In genomic region chr20:62913043-62913630, GRCh38 we compare ENCODE assay signal across 32 cellular contexts. TPM values are rescaled to one million over a fixed set of nuclear protein-coding genes. Genes with fewer than 3 reads are reported as not detected.
DNase-seq lines count a peak whose midpoint lies in the region; ATAC-seq, FAIRE-seq and TF ChIP-seq lines count a peak whose summit lies in the region.
"Had no signal": no experiment of that assay in that cellular context is flagged by ENCODE, and none has a peak within 500 bp of the region (broad histone marks: within the 10 kb centered on the region; RNA-seq: fewer than 3 reads in every experiment).

No MANE protein-coding gene starts in this region.

- peaks cover 5% of the 10 kb centered on the region for H3K9me3 Mint-ChIP-seq in glutamatergic neuron (ENCODE audit: unreplicated experiment)
- H3K9me3 Mint-ChIP-seq in progenitor cell of endocrine pancreas (ENCODE audit: low read depth), result no peaks in the 10 kb centered on the region
- H3K9me3 Mint-ChIP-seq: activated CD4-positive, alpha-beta T cell treated with anti-CD3 and anti-CD28 coated beads, Interleukin-2, amount 10 ng/mL, durations not matched to agents 24 days and 14 days; brain; IgD-negative memory B cell had no signal

- peaks cover 47% of the 10 kb centered on the region for H3K4me1 Mint-ChIP-seq in T-helper 17 cell
- peaks cover 55% of the 10 kb centered on the region for H3K4me1 Mint-ChIP-seq in glutamatergic neuron (ENCODE audit: low read depth, unreplicated experiment)
- H3K4me1 Mint-ChIP-seq in progenitor cell of endocrine pancreas (ENCODE audit: low read depth), result peaks cover 29% of the 10 kb centered on the region

- peaks cover 5% of the 10 kb centered on the region for H3K36me3 Mint-ChIP-seq in T-helper 17 cell (ENCODE audit: low read depth)
- no peaks in the 10 kb centered on the region for H3K36me3 Mint-ChIP-seq in glutamatergic neuron (ENCODE audit: unreplicated experiment)
- peaks cover 16% of the 10 kb centered on the region for H3K36me3 Mint-ChIP-seq in progenitor cell of endocrine pancreas (ENCODE audit: insufficient read depth)
- H3K36me3 Mint-ChIP-seq: IgD-negative memory B cell had no signal

- peak overlapping the region; percentile 68 for H3K27ac Mint-ChIP-seq in T-helper 17 cell
- H3K27ac Mint-ChIP-seq in glutamatergic neuron (ENCODE audit: unreplicated experiment), result peak overlapping the region; percentile 82
- H3K27ac Mint-ChIP-seq in progenitor cell of endocrine pancreas, result peak overlapping the region; percentile 79
- H3K27ac Mint-ChIP-seq: activated CD4-positive, alpha-beta T cell treated with anti-CD3 and anti-CD28 coated beads, Interleukin-2, amount 10 ng/mL, durations not matched to agents 24 days and 14 days; B cell; IgD-negative memory B cell had no signal

- TF ChIP-seq EP300 in HepG2 (IDR thresholded peaks at IDR 0.05; ENCODE audit: low read depth in 2 of 2, low read length in 2 of 2), result peak in 1 of 2 experiments; percentile 67; a peak in 2 of 4 replicates
- TF ChIP-seq EP300 in HepG2 (CRISPR knock-in tag; IDR thresholded peaks at IDR 0.05; ENCODE audit: borderline replicate concordance), result 0 out of 2 replicates have a peak, but pooled peaks have one; percentile 63

- no peak overlapping the region for H2AFZ ChIP-seq in HepG2 (ENCODE audit: low read length)

- H4K20me1 ChIP-seq in HepG2 (ENCODE audit: insufficient read depth, low read length), result peaks cover 82% of the 10 kb centered on the region

- 0 out of 2 replicates have a peak, but pooled peaks have one; percentile 6 for TF ChIP-seq CTCF in HepG2 (CRISPR knock-in tag; IDR thresholded peaks at IDR 0.05)
- TF ChIP-seq CTCF in right lobe of liver (IDR thresholded peaks at IDR 0.05), result no peak
- no peak for TF ChIP-seq CTCF in glutamatergic neuron (IDR thresholded peaks at IDR 0.05; ENCODE audit: partially characterized antibody, unreplicated experiment)
- TF ChIP-seq CTCF in progenitor cell of endocrine pancreas (IDR thresholded peaks at IDR 0.05; ENCODE audit: unreplicated experiment), result no peak
- TF ChIP-seq CTCF in heart left ventricle (IDR thresholded peaks at IDR 0.05), result no peak

- H3K36me3 ChIP-seq in HepG2 (replicated peaks in 1 of 2; ENCODE audit: control insufficient read depth in 1 of 2, insufficient read depth in 2 of 2, low read length in 2 of 2), result peaks cover 51 to 55% of the 10 kb centered on the region in 2 experiments
- peaks cover 6 to 51% (median 30%) of the 10 kb centered on the region in 4 donors for H3K36me3 ChIP-seq in right lobe of liver
- H3K36me3 ChIP-seq in heart left ventricle, result peaks cover 5 to 59% (median 55%) of the 10 kb centered on the region in 9 donors

- 66% methylated on average over 7 of the region's 7 CpGs for WGBS in HepG2 (ENCODE audit: low lambda C conversion rate)
- 55% methylated on average over 7 of the region's 7 CpGs for whole genome bisulfite sequencing in right lobe of liver (ENCODE audit: insufficient coverage, low coverage, low lambda C conversion rate, missing lambda C conversion rate)
- 56 to 64% (median 60%) methylated on average over 7 of the region's 7 CpGs for WGBS in heart left ventricle, 4 donors

- FAIRE-seq in HepG2 (lab: Jason Lieb, UNC), result no peak
- FAIRE-seq: GM12878 had no signal

- H3K4me3 ChIP-seq in HepG2 (replicated peaks in 1 of 3; ENCODE audit: insufficient read depth in 1 of 3, low read depth in 2 of 3, low read length in 3 of 3), result no peak overlapping the region
- no peak overlapping the region for H3K4me3 ChIP-seq in right lobe of liver
- no peak overlapping the region for H3K4me3 ChIP-seq in heart left ventricle
- H3K4me3 ChIP-seq: adrenal gland, gastroesophageal sphincter, GM12878, HAP-1, lung, Peyer's patch, stomach, thyroid gland had no signal

- peak overlapping the region; percentile 29 for H3K4me2 ChIP-seq in HepG2 (ENCODE audit: low read depth, low read length)

- intact Hi-C loops in HepG2 (cut with micrococcal nuclease; ENCODE audit: unreplicated experiment) (no loop called here), right lobe of liver (cut with DNase I) (no loop called here), heart left ventricle (cut with DNase I) (no loop called here)

- no peak overlapping the region for H3K9ac ChIP-seq in HepG2 (ENCODE audit: insufficient read depth, low read depth, low read length)

- H3K27me3 ChIP-seq in HepG2 (ENCODE audit: control insufficient read depth in 1 of 2, insufficient read depth in 2 of 2, low read length in 2 of 2), result no peaks in the 10 kb centered on the region
- no peaks in the 10 kb centered on the region for H3K27me3 ChIP-seq in right lobe of liver
- H3K27me3 ChIP-seq in heart left ventricle, result no peaks in the 10 kb centered on the region
- H3K27me3 ChIP-seq: adrenal gland, dorsolateral prefrontal cortex, gastroesophageal sphincter, Peyer's patch, stomach, thyroid gland had no signal

- CTCF ChIA-PET in HepG2 (lab: Yijun Ruan, JAX; ENCODE audit: low intra/inter-chr PET ratio, low total read pairs), result no interaction called here

- ATAC-seq in HepG2 (no peak), right lobe of liver (no peak), T-helper 17 cell (no peak), GM18502 (IDR thresholded peaks at IDR 0.05; ENCODE audit: poor library complexity, unreplicated experiment) (no peak), GM21390 (IDR thresholded peaks at IDR 0.05; ENCODE audit: unreplicated experiment) (no peak), heart left ventricle (no peak)
- ATAC-seq: gastroesophageal sphincter, GM12878, right cardiac atrium had no signal

- POLR2A ChIA-PET in HepG2 (lab: Yijun Ruan, JAX), result interaction anchor here (0.6 to 6.3 kb wide), 5 partner anchors 11 to 58 kb away, joined by 3 to 54 read pairs (median 14); partner anchors contain the start of genes GID8 and SLC17A9

- no peak for DNase-seq in HepG2 (ENCODE audit: low spot score)
- DNase-seq in right lobe of liver, result no peak
- DNase-seq in T-helper 17 cell, result no peak
- no peak for DNase-seq in glutamatergic neuron
- DNase-seq in progenitor cell of endocrine pancreas (ENCODE audit: low spot score, unreplicated experiment), result no peak
- DNase-seq in heart left ventricle, result no peak
- DNase-seq: activated CD4-positive, alpha-beta T cell treated with anti-CD3 and anti-CD28 coated beads, Interleukin-2, amount 10 ng/mL, durations not matched to agents 24 days and 14 days; activated naive CD4-positive, alpha-beta T cell treated with Interleukin-2 at 50 U/mL for 16 hours; adrenal gland; cerebellar nuclear complex; dorsolateral prefrontal cortex; hippocampal formation; NCI-H146; NCI-H345; NCI-H69; right cardiac atrium; stimulated activated CD4-positive, alpha-beta T cell treated with anti-CD3 and anti-CD28 coated beads, Interleukin-1b, Interleukin-23, amount 100 ng/mL, for 48 hours; stomach; SW 1271; T1000; thyroid gland; WERI-Rb-1 had no signal

- H3K79me2 ChIP-seq in HepG2 (ENCODE audit: insufficient read depth, low read length), result peaks cover 100% of the 10 kb centered on the region

- H3K27me3 Mint-ChIP-seq in T-helper 17 cell (no peaks in the 10 kb centered on the region), glutamatergic neuron (ENCODE audit: unreplicated experiment) (peaks cover 6% of the 10 kb centered on the region), progenitor cell of endocrine pancreas (no peaks in the 10 kb centered on the region)
- H3K27me3 Mint-ChIP-seq: activated CD4-positive, alpha-beta T cell treated with anti-CD3 and anti-CD28 coated beads, Interleukin-2, amount 10 ng/mL, durations not matched to agents 24 days and 14 days; B cell; brain; IgD-negative memory B cell had no signal

- H3K4me3 Mint-ChIP-seq in T-helper 17 cell (no peak overlapping the region), glutamatergic neuron (ENCODE audit: unreplicated experiment) (peak overlapping the region; percentile 64), progenitor cell of endocrine pancreas (ENCODE audit: low read depth) (no peak overlapping the region)
- H3K4me3 Mint-ChIP-seq: activated CD4-positive, alpha-beta T cell treated with anti-CD3 and anti-CD28 coated beads, Interleukin-2, amount 10 ng/mL, durations not matched to agents 24 days and 14 days; B cell; IgD-negative memory B cell had no signal

- BruUV-seq in HepG2 (replicated peaks; lab: Mats Ljungman, UMichigan), result no TSS peak

- no peaks in the 10 kb centered on the region for H3K9me3 ChIP-seq in HepG2 (ENCODE audit: low read length)
- H3K9me3 ChIP-seq in right lobe of liver, result no peaks in the 10 kb centered on the region
- H3K9me3 ChIP-seq in T-helper 17 cell (ENCODE audit: control insufficient read depth, low read length, poor library complexity, severe bottlenecking), result no peaks in the 10 kb centered on the region
- no peaks in the 10 kb centered on the region for H3K9me3 ChIP-seq in heart left ventricle
- H3K9me3 ChIP-seq: adrenal gland, gastroesophageal sphincter, HAP-1, Peyer's patch, stomach, thyroid gland had no signal

- TF ChIP-seq POLR2A in HepG2 (IDR thresholded peaks at IDR 0.05; ENCODE audit: insufficient read depth in 1 of 2, low read depth in 2 of 2, low read length in 2 of 2) (no peak), right lobe of liver (IDR thresholded peaks at IDR 0.05) (no peak), heart left ventricle (IDR thresholded peaks at IDR 0.05) (no peak)

- TF ChIP-seq RAD21 in HepG2 (CRISPR knock-in tag; IDR thresholded peaks at IDR 0.05), result no peak

- in situ Hi-C loops in HepG2 (cut with HindIII; ENCODE audit: extremely low pct_ligation_motif_present, low pct_unique_long_range_greater_than_20kb), result no loop called here

- peaks cover 56% of the 10 kb centered on the region for H3K4me1 ChIP-seq in HepG2 (ENCODE audit: insufficient read depth, low read length)
- peaks cover 0 to 44% (median 18%) of the 10 kb centered on the region in 4 donors for H3K4me1 ChIP-seq in right lobe of liver
- H3K4me1 ChIP-seq in heart left ventricle, result peaks cover 5 to 68% (median 49%) of the 10 kb centered on the region in 12 donors

- peak overlapping the region; percentile 93 for H3K27ac ChIP-seq in HepG2 (ENCODE audit: extremely low read length, insufficient read depth, low read length)
- H3K27ac ChIP-seq in right lobe of liver, result no peak overlapping the region
- no peak overlapping the region for H3K27ac ChIP-seq in heart left ventricle
- H3K27ac ChIP-seq: adrenal gland, gastroesophageal sphincter, Peyer's patch, stomach, thyroid gland, WERI-Rb-1 had no signal

RNA-seq across cellular contexts. Expression of gene DIDO1, which starts 13.2 kb away (rescaled TPM):
- total RNA-seq in HepG2 (2016; rRNA removed; fragmentation: Illumina TruSeq; extraction: Trizol) (75.1 and 77.0 TPM in 2 replicates), right lobe of liver (10 to 100 TPM; 18.3 to 28.1 (median 21.1) TPM), T-helper 17 cell (10 to 100 TPM; 58.3 to 65.7 TPM), glutamatergic neuron (ENCODE audit: unreplicated experiment) (77.8 TPM), progenitor cell of endocrine pancreas (68.2 and 71.2 TPM in 2 replicates), heart left ventricle (10 to 100 TPM; 27.5 to 46.2 (median 38.9) TPM)
- 14.5 and 17.3 TPM in 2 replicates for total RNA-seq in HepG2 (2016; cell fraction: cytosol; rRNA removed; fragmentation: Illumina TruSeq; extraction: Trizol; ENCODE audit: low read depth)
- total RNA-seq in HepG2 (2016; cell fraction: insoluble cytoplasmic fraction; rRNA removed; fragmentation: Illumina TruSeq; extraction: Trizol), result 71.7 and 75.6 TPM in 2 replicates
- total RNA-seq in HepG2 (2016; cell fraction: membrane; rRNA removed; fragmentation: Illumina TruSeq; extraction: Trizol), result 32.1 and 34.1 TPM in 2 replicates
- total RNA-seq in HepG2 (2016; cell fraction: nucleus; rRNA removed; fragmentation: Illumina TruSeq; extraction: Trizol), result 86.6 and 98.5 TPM in 2 replicates
- polyA plus RNA-seq in HepG2 (2011; rRNA removed) (72.6 and 75.0 TPM in 2 replicates), heart left ventricle (10 to 100 TPM; 16.5 to 20.1 TPM)
- 53.2 and 57.1 TPM in 2 replicates for polyA plus RNA-seq in HepG2 (2011; cell fraction: cytosol; rRNA removed)
- 292 and 297 TPM in 2 replicates for polyA plus RNA-seq in HepG2 (2011; cell fraction: nucleus; rRNA removed)
- polyA plus RNA-seq in HepG2 (2012), result 67.9 and 74.0 TPM in 2 replicates
- polyA plus RNA-seq in HepG2 (2016; cell fraction: cytosol; fragmentation: Illumina TruSeq; extraction: Trizol; ENCODE audit: low read depth), result 3.0 TPM in 2 replicates
- 61.5 and 65.9 TPM in 2 replicates for polyA plus RNA-seq in HepG2 (2016; cell fraction: insoluble cytoplasmic fraction; fragmentation: Illumina TruSeq; extraction: Trizol; ENCODE audit: low read depth)
- polyA plus RNA-seq in HepG2 (2016; cell fraction: membrane; fragmentation: Illumina TruSeq; extraction: Trizol; ENCODE audit: low read depth), result 10.9 and 11.6 TPM in 2 replicates
- 130 and 135 TPM in 2 replicates for polyA plus RNA-seq in HepG2 (2016; cell fraction: nucleus; fragmentation: Illumina TruSeq; extraction: Trizol; ENCODE audit: insufficient read depth, low read depth)
- polyA minus RNA-seq in HepG2 (2011; rRNA and poly(A)+ RNA removed; ENCODE audit: low replicate concordance), result 33.0 and 89.8 TPM in 2 replicates
- polyA minus RNA-seq in HepG2 (2011; cell fraction: cytosol; rRNA and poly(A)+ RNA removed), result 30.7 and 35.0 TPM in 2 replicates
- 139 and 144 TPM in 2 replicates for polyA minus RNA-seq in HepG2 (2011; cell fraction: nucleus; rRNA and poly(A)+ RNA removed)

RNA-seq across cellular contexts. Expression of gene GID8, which starts 24.8 kb away (rescaled TPM):
- 59.8 and 74.4 TPM in 2 replicates for total RNA-seq in HepG2 (2016; rRNA removed; fragmentation: Illumina TruSeq; extraction: Trizol)
- 17.8 and 18.7 TPM in 2 replicates for total RNA-seq in HepG2 (2016; cell fraction: cytosol; rRNA removed; fragmentation: Illumina TruSeq; extraction: Trizol; ENCODE audit: low read depth)
- total RNA-seq in HepG2 (2016; cell fraction: insoluble cytoplasmic fraction; rRNA removed; fragmentation: Illumina TruSeq; extraction: Trizol), result 60.3 and 68.0 TPM in 2 replicates
- 45.9 and 46.6 TPM in 2 replicates for total RNA-seq in HepG2 (2016; cell fraction: membrane; rRNA removed; fragmentation: Illumina TruSeq; extraction: Trizol)
- total RNA-seq in HepG2 (2016; cell fraction: nucleus; rRNA removed; fragmentation: Illumina TruSeq; extraction: Trizol), result 35.6 and 42.8 TPM in 2 replicates
- polyA plus RNA-seq in HepG2 (2011; rRNA removed), result 39.0 and 39.6 TPM in 2 replicates
- polyA plus RNA-seq in HepG2 (2011; cell fraction: cytosol; rRNA removed), result 39.6 and 40.7 TPM in 2 replicates
- 23.9 and 26.9 TPM in 2 replicates for polyA plus RNA-seq in HepG2 (2011; cell fraction: nucleus; rRNA removed)
- 36.8 and 46.0 TPM in 2 replicates for polyA plus RNA-seq in HepG2 (2012)
- polyA plus RNA-seq in HepG2 (2016; cell fraction: cytosol; fragmentation: Illumina TruSeq; extraction: Trizol; ENCODE audit: low read depth), result 14.5 and 16.6 TPM in 2 replicates
- 66.0 and 70.4 TPM in 2 replicates for polyA plus RNA-seq in HepG2 (2016; cell fraction: insoluble cytoplasmic fraction; fragmentation: Illumina TruSeq; extraction: Trizol; ENCODE audit: low read depth)
- polyA plus RNA-seq in HepG2 (2016; cell fraction: membrane; fragmentation: Illumina TruSeq; extraction: Trizol; ENCODE audit: low read depth), result 31.6 and 32.0 TPM in 2 replicates
- polyA plus RNA-seq in HepG2 (2016; cell fraction: nucleus; fragmentation: Illumina TruSeq; extraction: Trizol; ENCODE audit: insufficient read depth, low read depth), result 58.8 and 62.9 TPM in 2 replicates
- 30.6 and 61.9 TPM in 2 replicates for polyA minus RNA-seq in HepG2 (2011; rRNA and poly(A)+ RNA removed; ENCODE audit: low replicate concordance)
- polyA minus RNA-seq in HepG2 (2011; cell fraction: cytosol; rRNA and poly(A)+ RNA removed), result 28.5 and 31.3 TPM in 2 replicates
- 27.2 and 34.4 TPM in 2 replicates for polyA minus RNA-seq in HepG2 (2011; cell fraction: nucleus; rRNA and poly(A)+ RNA removed)
- total RNA-seq in right lobe of liver, result 10 to 100 TPM; 12.6 to 18.9 (median 15.1) TPM
- total RNA-seq in T-helper 17 cell, result 10 to 100 TPM; 33.4 to 39.9 TPM
- total RNA-seq in glutamatergic neuron (ENCODE audit: unreplicated experiment), result 57.8 TPM
- 66.7 and 71.6 TPM in 2 replicates for total RNA-seq in progenitor cell of endocrine pancreas
- 10 to 100 TPM; 14.7 to 22.2 (median 16.3) TPM for total RNA-seq in heart left ventricle
- 10 to 100 TPM in 1 of 2 donors, 1 to 10 TPM in 1; 6.2 to 15.8 TPM for polyA plus RNA-seq in heart left ventricle

RNA-seq across cellular contexts. Expression of gene SLC17A9, which starts 39.4 kb away (rescaled TPM):
- total RNA-seq in HepG2 (2016; rRNA removed; fragmentation: Illumina TruSeq; extraction: Trizol) (33.6 and 110 TPM in 2 replicates), right lobe of liver (10 to 100 TPM; 29.8 to 99.4 (median 54.1) TPM), T-helper 17 cell (1 to 10 TPM in 1 of 2 donors, under 1 TPM in 1; 0.89 to 2.4 TPM), glutamatergic neuron (ENCODE audit: unreplicated experiment) (1.8 TPM), progenitor cell of endocrine pancreas (8.0 and 8.3 TPM in 2 replicates), heart left ventricle (1 to 10 TPM in 3 of 9 donors, under 1 TPM in 6; 0.16 to 6.6 (median 0.67) TPM)
- total RNA-seq in HepG2 (2016; cell fraction: cytosol; rRNA removed; fragmentation: Illumina TruSeq; extraction: Trizol; ENCODE audit: low read depth), result 27.1 and 27.6 TPM in 2 replicates
- 25.3 and 116 TPM in 2 replicates for total RNA-seq in HepG2 (2016; cell fraction: insoluble cytoplasmic fraction; rRNA removed; fragmentation: Illumina TruSeq; extraction: Trizol)
- 36.6 and 38.0 TPM in 2 replicates for total RNA-seq in HepG2 (2016; cell fraction: membrane; rRNA removed; fragmentation: Illumina TruSeq; extraction: Trizol)
- total RNA-seq in HepG2 (2016; cell fraction: nucleus; rRNA removed; fragmentation: Illumina TruSeq; extraction: Trizol), result 145 and 168 TPM in 2 replicates
- polyA plus RNA-seq in HepG2 (2011; rRNA removed) (191 and 280 TPM in 2 replicates), heart left ventricle (1 to 10 TPM; 1.7 to 2.6 TPM)
- 57.2 and 94.5 TPM in 2 replicates for polyA plus RNA-seq in HepG2 (2011; cell fraction: cytosol; rRNA removed)
- 3,698 and 4,960 TPM in 2 replicates for polyA plus RNA-seq in HepG2 (2011; cell fraction: nucleus; rRNA removed)
- 173 and 220 TPM in 2 replicates for polyA plus RNA-seq in HepG2 (2012)
- polyA plus RNA-seq in HepG2 (2016; cell fraction: cytosol; fragmentation: Illumina TruSeq; extraction: Trizol; ENCODE audit: low read depth), result 16.5 and 18.1 TPM in 2 replicates
- 36.5 and 42.6 TPM in 2 replicates for polyA plus RNA-seq in HepG2 (2016; cell fraction: insoluble cytoplasmic fraction; fragmentation: Illumina TruSeq; extraction: Trizol; ENCODE audit: low read depth)
- polyA plus RNA-seq in HepG2 (2016; cell fraction: membrane; fragmentation: Illumina TruSeq; extraction: Trizol; ENCODE audit: low read depth), result 30.7 and 32.6 TPM in 2 replicates
- 553 and 603 TPM in 2 replicates for polyA plus RNA-seq in HepG2 (2016; cell fraction: nucleus; fragmentation: Illumina TruSeq; extraction: Trizol; ENCODE audit: insufficient read depth, low read depth)
- 0.07 and 195 TPM in 2 replicates for polyA minus RNA-seq in HepG2 (2011; rRNA and poly(A)+ RNA removed; ENCODE audit: low replicate concordance)
- 33.4 and 43.3 TPM in 2 replicates for polyA minus RNA-seq in HepG2 (2011; cell fraction: cytosol; rRNA and poly(A)+ RNA removed)
- 176 and 196 TPM in 2 replicates for polyA minus RNA-seq in HepG2 (2011; cell fraction: nucleus; rRNA and poly(A)+ RNA removed)

RNA-seq across cellular contexts. Expression of gene TCFL5, which starts 51.5 kb away (rescaled TPM):
- total RNA-seq in HepG2 (2016; rRNA removed; fragmentation: Illumina TruSeq; extraction: Trizol) (20.0 and 21.1 TPM in 2 replicates), right lobe of liver (1 to 10 TPM; 2.9 to 5.1 (median 3.9) TPM), T-helper 17 cell (1 to 10 TPM; 4.4 to 5.0 TPM), glutamatergic neuron (ENCODE audit: unreplicated experiment) (12.6 TPM), progenitor cell of endocrine pancreas (7.7 and 7.9 TPM in 2 replicates), heart left ventricle (1 to 10 TPM; 4.5 to 8.2 (median 6.1) TPM)
- 13.3 and 17.7 TPM in 2 replicates for total RNA-seq in HepG2 (2016; cell fraction: cytosol; rRNA removed; fragmentation: Illumina TruSeq; extraction: Trizol; ENCODE audit: low read depth)
- 20.4 and 21.0 TPM in 2 replicates for total RNA-seq in HepG2 (2016; cell fraction: insoluble cytoplasmic fraction; rRNA removed; fragmentation: Illumina TruSeq; extraction: Trizol)
- total RNA-seq in HepG2 (2016; cell fraction: membrane; rRNA removed; fragmentation: Illumina TruSeq; extraction: Trizol), result 28.7 and 36.7 TPM in 2 replicates
- 11.4 and 12.6 TPM in 2 replicates for total RNA-seq in HepG2 (2016; cell fraction: nucleus; rRNA removed; fragmentation: Illumina TruSeq; extraction: Trizol)
- polyA plus RNA-seq in HepG2 (2011; rRNA removed) (14.2 and 14.8 TPM in 2 replicates), heart left ventricle (1 to 10 TPM; 2.5 to 3.7 TPM)
- 9.0 and 11.8 TPM in 2 replicates for polyA plus RNA-seq in HepG2 (2011; cell fraction: cytosol; rRNA removed)
- 6.4 and 8.0 TPM in 2 replicates for polyA plus RNA-seq in HepG2 (2011; cell fraction: nucleus; rRNA removed)
- 12.4 and 13.3 TPM in 2 replicates for polyA plus RNA-seq in HepG2 (2012)
- 13.1 and 14.7 TPM in 2 replicates for polyA plus RNA-seq in HepG2 (2016; cell fraction: cytosol; fragmentation: Illumina TruSeq; extraction: Trizol; ENCODE audit: low read depth)
- 19.5 and 20.9 TPM in 2 replicates for polyA plus RNA-seq in HepG2 (2016; cell fraction: insoluble cytoplasmic fraction; fragmentation: Illumina TruSeq; extraction: Trizol; ENCODE audit: low read depth)
- polyA plus RNA-seq in HepG2 (2016; cell fraction: membrane; fragmentation: Illumina TruSeq; extraction: Trizol; ENCODE audit: low read depth), result 25.6 and 29.7 TPM in 2 replicates
- polyA plus RNA-seq in HepG2 (2016; cell fraction: nucleus; fragmentation: Illumina TruSeq; extraction: Trizol; ENCODE audit: insufficient read depth, low read depth), result 21.4 and 23.1 TPM in 2 replicates
- polyA minus RNA-seq in HepG2 (2011; rRNA and poly(A)+ RNA removed; ENCODE audit: low replicate concordance), result 4.7 and 6.4 TPM in 2 replicates
- polyA minus RNA-seq in HepG2 (2011; cell fraction: cytosol; rRNA and poly(A)+ RNA removed), result 9.9 and 10.2 TPM in 2 replicates
- polyA minus RNA-seq in HepG2 (2011; cell fraction: nucleus; rRNA and poly(A)+ RNA removed), result 5.2 and 6.1 TPM in 2 replicates
